In genomic region chr2:198000417-198000816, GRCh38 we compare ENCODE assay signal across 18 cellular contexts.
DNase-seq lines count a peak whose midpoint lies in the region; ATAC-seq lines count a peak whose summit lies in the region.
"Had no signal": no experiment of that assay in that cellular context is flagged by ENCODE, and none has a peak within 500 bp of the region (broad histone marks: within the 10 kb centered on the region; RNA-seq: fewer than 3 reads in every experiment).

No MANE protein-coding gene starts in this region.

- H3K36me3 Mint-ChIP-seq in activated CD4-positive, alpha-beta T cell treated with anti-CD3 and anti-CD28 coated beads for 36 hours (ENCODE audit: low read depth), result peaks cover 4% of the 10 kb centered on the region
- peaks cover 13% of the 10 kb centered on the region for H3K36me3 Mint-ChIP-seq in activated T-cell treated with anti-CD3 and anti-CD28 coated beads, Interleukin-2, amount 50 U/mL, for 4 hours (ENCODE audit: insufficient read depth)
- H3K36me3 Mint-ChIP-seq in activated naive CD8-positive, alpha-beta T cell, result peaks cover 12% of the 10 kb centered on the region
- peaks cover 5% of the 10 kb centered on the region for H3K36me3 Mint-ChIP-seq in activated naive CD8-positive, alpha-beta T cell treated with anti-CD3 and anti-CD28 coated beads for 36 hours
- no peaks in the 10 kb centered on the region for H3K36me3 Mint-ChIP-seq in activated T-helper 17 cell treated with anti-CD3 and anti-CD28 coated beads, Interleukin-2, amount 50 U/mL, for 72 hours (ENCODE audit: low read depth)

- POLR2A ChIA-PET in activated CD4-positive, alpha-beta T cell treated with anti-CD3 and anti-CD28 coated beads for 36 hours (lab: Charles Lee), result no interaction called here

- H3K27ac Mint-ChIP-seq in activated CD4-positive, alpha-beta T cell treated with anti-CD3 and anti-CD28 coated beads for 36 hours, result peak overlapping the region; percentile 47
- peak overlapping the region; percentile 9 for H3K27ac Mint-ChIP-seq in activated naive CD8-positive, alpha-beta T cell
- no peak overlapping the region for H3K27ac Mint-ChIP-seq in activated naive CD8-positive, alpha-beta T cell treated with anti-CD3 and anti-CD28 coated beads for 36 hours
- H3K27ac Mint-ChIP-seq in stimulated activated naive CD8-positive, alpha-beta T cell treated with anti-CD3 and anti-CD28 coated beads, Interleukin-15, amount 100 ng/mL, for 72 hours, result no peak overlapping the region
- no peak overlapping the region for H3K27ac Mint-ChIP-seq in activated T-helper 17 cell treated with anti-CD3 and anti-CD28 coated beads, Interleukin-2, amount 50 U/mL, for 72 hours
- H3K27ac Mint-ChIP-seq: B cell; CD8-positive, alpha-beta memory T cell had no signal

- ATAC-seq in activated CD4-positive, alpha-beta T cell treated with anti-CD3 and anti-CD28 coated beads for 36 hours, result peak; percentile 24
- ATAC-seq in activated T-cell treated with anti-CD3 and anti-CD28 coated beads, Interleukin-2, amount 50 U/mL, for 4 hours, result peak; percentile 36 to 45
- peak; percentile 61 for ATAC-seq in stimulated activated naive CD8-positive, alpha-beta T cell treated with anti-CD3 and anti-CD28 coated beads, Interleukin-15, amount 100 ng/mL, for 72 hours
- ATAC-seq in activated T-helper 17 cell treated with anti-CD3 and anti-CD28 coated beads, Interleukin-2, amount 50 U/mL, for 72 hours (replicated peaks), result no peak
- ATAC-seq: GM12878, HepG2 had no signal

- H3K27me3 Mint-ChIP-seq in activated CD4-positive, alpha-beta T cell treated with anti-CD3 and anti-CD28 coated beads for 36 hours, result no peaks in the 10 kb centered on the region
- H3K27me3 Mint-ChIP-seq in activated T-cell treated with anti-CD3 and anti-CD28 coated beads, Interleukin-2, amount 50 U/mL, for 4 hours (ENCODE audit: low read depth), result no peaks in the 10 kb centered on the region
- no peaks in the 10 kb centered on the region for H3K27me3 Mint-ChIP-seq in activated naive CD8-positive, alpha-beta T cell
- no peaks in the 10 kb centered on the region for H3K27me3 Mint-ChIP-seq in activated naive CD8-positive, alpha-beta T cell treated with anti-CD3 and anti-CD28 coated beads for 36 hours
- H3K27me3 Mint-ChIP-seq in stimulated activated naive CD8-positive, alpha-beta T cell treated with anti-CD3 and anti-CD28 coated beads, Interleukin-15, amount 100 ng/mL, for 72 hours, result no peaks in the 10 kb centered on the region
- H3K27me3 Mint-ChIP-seq in activated T-helper 17 cell treated with anti-CD3 and anti-CD28 coated beads, Interleukin-2, amount 50 U/mL, for 72 hours, result no peaks in the 10 kb centered on the region

- H3K9me3 Mint-ChIP-seq in activated CD4-positive, alpha-beta T cell treated with anti-CD3 and anti-CD28 coated beads for 36 hours (ENCODE audit: low read depth), result peaks cover 4% of the 10 kb centered on the region
- H3K9me3 Mint-ChIP-seq in activated T-cell treated with anti-CD3 and anti-CD28 coated beads, Interleukin-2, amount 50 U/mL, for 4 hours, result no peaks in the 10 kb centered on the region
- no peaks in the 10 kb centered on the region for H3K9me3 Mint-ChIP-seq in activated naive CD8-positive, alpha-beta T cell (ENCODE audit: low read depth)
- H3K9me3 Mint-ChIP-seq in activated naive CD8-positive, alpha-beta T cell treated with anti-CD3 and anti-CD28 coated beads for 36 hours, result peaks cover 5% of the 10 kb centered on the region
- peaks cover 0 to 9% of the 10 kb centered on the region in 2 donors for H3K9me3 Mint-ChIP-seq in stimulated activated naive CD8-positive, alpha-beta T cell treated with anti-CD3 and anti-CD28 coated beads, Interleukin-15, amount 100 ng/mL, for 72 hours
- H3K9me3 Mint-ChIP-seq in activated T-helper 17 cell treated with anti-CD3 and anti-CD28 coated beads, Interleukin-2, amount 50 U/mL, for 72 hours, result no peaks in the 10 kb centered on the region
- H3K9me3 Mint-ChIP-seq: CD8-positive, alpha-beta memory T cell had no signal

- DNase-seq in activated CD4-positive, alpha-beta T cell treated with anti-CD3 and anti-CD28 coated beads for 36 hours, result no peak
- no peak for DNase-seq in activated CD4-positive, alpha-beta T cell treated with anti-CD3 and anti-CD28 coated beads for 48 hours
- DNase-seq in activated T-cell treated with anti-CD3 and anti-CD28 coated beads, Interleukin-2, amount 50 U/mL, for 4 hours, result no peak
- DNase-seq in activated T-cell treated with anti-CD3 and anti-CD28 coated beads for 4 hours, result no peak
- no peak for DNase-seq in activated naive CD8-positive, alpha-beta T cell treated with anti-CD3 and anti-CD28 coated beads for 36 hours
- DNase-seq in stimulated activated naive CD8-positive, alpha-beta T cell treated with anti-CD3 and anti-CD28 coated beads, Interleukin-15, amount 100 ng/mL, for 72 hours, result no peak
- DNase-seq: 8988T; CD8-positive, alpha-beta memory T cell; COR-L47; DMS 273 treated with DMSO at 0.1 percent for 48 hours; DND-41; EL; GM23248 had no signal

- CTCF ChIA-PET in activated CD4-positive, alpha-beta T cell treated with anti-CD3 and anti-CD28 coated beads for 36 hours (lab: Charles Lee), result no interaction called here

- intact Hi-C loops in activated CD4-positive, alpha-beta T cell treated with anti-CD3 and anti-CD28 coated beads for 36 hours (cut with DNase I, micrococcal nuclease), result loop anchor here in 1 of 2 experiments (5.0 kb wide), 1 partner anchor 113 kb away; no protein-coding TSS in a partner anchor

- H3K4me3 Mint-ChIP-seq in activated CD4-positive, alpha-beta T cell treated with anti-CD3 and anti-CD28 coated beads for 36 hours, result no peak overlapping the region
- no peak overlapping the region for H3K4me3 Mint-ChIP-seq in activated T-cell treated with anti-CD3 and anti-CD28 coated beads, Interleukin-2, amount 50 U/mL, for 4 hours
- no peak overlapping the region for H3K4me3 Mint-ChIP-seq in activated naive CD8-positive, alpha-beta T cell
- no peak overlapping the region for H3K4me3 Mint-ChIP-seq in activated naive CD8-positive, alpha-beta T cell treated with anti-CD3 and anti-CD28 coated beads for 36 hours
- H3K4me3 Mint-ChIP-seq in stimulated activated naive CD8-positive, alpha-beta T cell treated with anti-CD3 and anti-CD28 coated beads, Interleukin-15, amount 100 ng/mL, for 72 hours, result no peak overlapping the region
- H3K4me3 Mint-ChIP-seq in activated T-helper 17 cell treated with anti-CD3 and anti-CD28 coated beads, Interleukin-2, amount 50 U/mL, for 72 hours, result no peak overlapping the region
- H3K4me3 Mint-ChIP-seq: B cell; CD8-positive, alpha-beta memory T cell had no signal

- peaks cover 84% of the 10 kb centered on the region for H3K4me1 Mint-ChIP-seq in activated CD4-positive, alpha-beta T cell treated with anti-CD3 and anti-CD28 coated beads for 36 hours
- peaks cover 80% of the 10 kb centered on the region for H3K4me1 Mint-ChIP-seq in activated T-cell treated with anti-CD3 and anti-CD28 coated beads, Interleukin-2, amount 50 U/mL, for 4 hours (ENCODE audit: low read depth)
- peaks cover 51% of the 10 kb centered on the region for H3K4me1 Mint-ChIP-seq in activated naive CD8-positive, alpha-beta T cell (ENCODE audit: low read depth)
- H3K4me1 Mint-ChIP-seq in activated naive CD8-positive, alpha-beta T cell treated with anti-CD3 and anti-CD28 coated beads for 36 hours, result peaks cover 37% of the 10 kb centered on the region
- H3K4me1 Mint-ChIP-seq in stimulated activated naive CD8-positive, alpha-beta T cell treated with anti-CD3 and anti-CD28 coated beads, Interleukin-15, amount 100 ng/mL, for 72 hours, result peaks cover 34% of the 10 kb centered on the region
- peaks cover 31% of the 10 kb centered on the region for H3K4me1 Mint-ChIP-seq in activated T-helper 17 cell treated with anti-CD3 and anti-CD28 coated beads, Interleukin-2, amount 50 U/mL, for 72 hours

Comparison
In these comparisons a context has a peak if more than half of its experiments do, and no peak if none do; other contexts are left out.
1. H3K27ac Mint-ChIP-seq: peak in activated CD4-positive, alpha-beta T cell treated with anti-CD3 and anti-CD28 coated beads for 36 hours (single experiment) and activated naive CD8-positive, alpha-beta T cell (single experiment); none in activated naive CD8-positive, alpha-beta T cell treated with anti-CD3 and anti-CD28 coated beads for 36 hours (single experiment), stimulated activated naive CD8-positive, alpha-beta T cell treated with anti-CD3 and anti-CD28 coated beads, Interleukin-15, amount 100 ng/mL, for 72 hours (0 of 2) and activated T-helper 17 cell treated with anti-CD3 and anti-CD28 coated beads, Interleukin-2, amount 50 U/mL, for 72 hours (single experiment).